In the genomic region with DNA sequence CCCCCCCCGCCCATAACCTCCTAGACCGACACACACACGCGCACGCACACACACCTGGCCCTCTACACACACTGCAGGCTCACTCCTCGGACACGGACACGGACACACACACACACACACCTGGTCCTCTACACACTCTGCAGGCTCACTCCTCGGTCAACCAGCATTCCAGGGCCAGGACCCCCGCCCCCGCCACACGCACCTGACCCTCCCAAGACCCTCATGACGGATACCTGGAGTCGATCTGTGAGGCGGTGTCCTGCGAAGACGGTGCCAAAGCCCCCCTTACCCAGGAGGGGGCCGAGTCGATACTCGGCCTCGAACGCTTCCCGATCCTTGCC, we compare ENCODE assay signal across 8 cellular contexts. TPM values are rescaled to one million over a fixed set of nuclear protein-coding genes. Genes with fewer than 3 reads are reported as not detected.
DNase-seq lines count a peak whose midpoint lies in the region; ATAC-seq, FAIRE-seq and TF ChIP-seq lines count a peak whose summit lies in the region.

No MANE protein-coding gene starts in this region.

- H3K36me3 ChIP-seq in breast epithelium: no peaks in the 10 kb centered on the region

- CTCF ChIA-PET in A549 (lab: Yijun Ruan, JAX): no interaction called here

- peak overlapping the region; percentile 92 to 95 for H3K27ac ChIP-seq in A549
- peak overlapping the region; percentile 86 for H3K27ac ChIP-seq in HL-60 (replicated peaks)
- peak overlapping the region; percentile 74 to 89 for H3K27ac ChIP-seq in breast epithelium

- peak overlapping the region; percentile 99 for H3K4me2 ChIP-seq in A549

- no peak for FAIRE-seq in A549 (lab: Jason Lieb, UNC)

- H3K4me1 ChIP-seq in A549 (peaks cover 13% of the 10 kb centered on the region), breast epithelium (no peaks in the 10 kb centered on the region), mononuclear cell (ENCODE audit: insufficient read depth, low read length) (peaks cover 70% of the 10 kb centered on the region)

- POLR2A ChIA-PET in A549 (lab: Yijun Ruan, JAX): no interaction called here

- intact Hi-C loops in breast epithelium (cut with DNase I; ENCODE audit: low total_unique reads): no loop called here

- H3K4me3 ChIP-seq in A549 (peak overlapping the region; percentile 87), HL-60 (replicated peaks; ENCODE audit: insufficient read depth, low read length) (peak overlapping the region; percentile 71), breast epithelium (peak overlapping the region; percentile 52 to 78 (median 59)), mononuclear cell (ENCODE audit: low read length) (peak overlapping the region; percentile 81)

- H3K9me3 ChIP-seq in A549 (no peaks in the 10 kb centered on the region), breast epithelium (no peaks in the 10 kb centered on the region), mononuclear cell (ENCODE audit: low read depth, low read length) (no peaks in the 10 kb centered on the region)

- DNase-seq in A549 (ENCODE audit: low read depth in 1 of 2, low spot score in 1 of 2): no peak
- no peak for DNase-seq in HL-60 (ENCODE audit: low read depth in 1 of 2, low spot score in 1 of 2)
- no peak for DNase-seq in breast epithelium (ENCODE audit: low spot score in 2 of 2)
- DNase-seq in UCSD-AML1 (lab: John Stamatoyannopoulos, UW; ENCODE audit: unreplicated experiment): no peak

- WGBS in A549 (ENCODE audit: missing lambda C conversion rate): no CpG with 5 or more reads among the region's 23 CpGs

- TF ChIP-seq EP300 in A549 (IDR thresholded peaks at IDR 0.05): no peak

- TF ChIP-seq RAD21 in A549 (conservative IDR thresholded peaks at IDR 0.05 in 1 of 2, IDR thresholded peaks at IDR 0.05 in 1 of 2): no peak

- H3K27me3 ChIP-seq in HL-60 (ENCODE audit: insufficient read depth, poor library complexity, severe bottlenecking) (no peaks in the 10 kb centered on the region), breast epithelium (peaks cover 0 to 30% of the 10 kb centered on the region in 2 donors), mononuclear cell (ENCODE audit: insufficient read depth, low read length) (no peaks in the 10 kb centered on the region)

- TF ChIP-seq POLR2A in A549 (IDR thresholded peaks at IDR 0.05; ENCODE audit: low read length) (no peak), breast epithelium (IDR thresholded peaks at IDR 0.05) (no peak)

- ATAC-seq in A549 (peak in 1 of 2 experiments; percentile 19; a peak in 5 of 6 replicates), GM21825 (IDR thresholded peaks at IDR 0.05; ENCODE audit: unreplicated experiment) (no peak), GM21619 (IDR thresholded peaks at IDR 0.05; ENCODE audit: unreplicated experiment) (no peak), HG03521 (IDR thresholded peaks at IDR 0.05; ENCODE audit: unreplicated experiment) (no peak)

- TF ChIP-seq CTCF in A549 (IDR thresholded peaks at IDR 0.05): no peak
- TF ChIP-seq CTCF in HL-60 (IDR thresholded peaks at IDR 0.05; ENCODE audit: insufficient read depth, low read length): no peak
- TF ChIP-seq CTCF in breast epithelium (IDR thresholded peaks at IDR 0.05): no peak

TF ChIP-seq in A549, 52 proteins besides CTCF, POLR2A, EP300 and RAD21:
- TF ChIP-seq, protein P1, sequence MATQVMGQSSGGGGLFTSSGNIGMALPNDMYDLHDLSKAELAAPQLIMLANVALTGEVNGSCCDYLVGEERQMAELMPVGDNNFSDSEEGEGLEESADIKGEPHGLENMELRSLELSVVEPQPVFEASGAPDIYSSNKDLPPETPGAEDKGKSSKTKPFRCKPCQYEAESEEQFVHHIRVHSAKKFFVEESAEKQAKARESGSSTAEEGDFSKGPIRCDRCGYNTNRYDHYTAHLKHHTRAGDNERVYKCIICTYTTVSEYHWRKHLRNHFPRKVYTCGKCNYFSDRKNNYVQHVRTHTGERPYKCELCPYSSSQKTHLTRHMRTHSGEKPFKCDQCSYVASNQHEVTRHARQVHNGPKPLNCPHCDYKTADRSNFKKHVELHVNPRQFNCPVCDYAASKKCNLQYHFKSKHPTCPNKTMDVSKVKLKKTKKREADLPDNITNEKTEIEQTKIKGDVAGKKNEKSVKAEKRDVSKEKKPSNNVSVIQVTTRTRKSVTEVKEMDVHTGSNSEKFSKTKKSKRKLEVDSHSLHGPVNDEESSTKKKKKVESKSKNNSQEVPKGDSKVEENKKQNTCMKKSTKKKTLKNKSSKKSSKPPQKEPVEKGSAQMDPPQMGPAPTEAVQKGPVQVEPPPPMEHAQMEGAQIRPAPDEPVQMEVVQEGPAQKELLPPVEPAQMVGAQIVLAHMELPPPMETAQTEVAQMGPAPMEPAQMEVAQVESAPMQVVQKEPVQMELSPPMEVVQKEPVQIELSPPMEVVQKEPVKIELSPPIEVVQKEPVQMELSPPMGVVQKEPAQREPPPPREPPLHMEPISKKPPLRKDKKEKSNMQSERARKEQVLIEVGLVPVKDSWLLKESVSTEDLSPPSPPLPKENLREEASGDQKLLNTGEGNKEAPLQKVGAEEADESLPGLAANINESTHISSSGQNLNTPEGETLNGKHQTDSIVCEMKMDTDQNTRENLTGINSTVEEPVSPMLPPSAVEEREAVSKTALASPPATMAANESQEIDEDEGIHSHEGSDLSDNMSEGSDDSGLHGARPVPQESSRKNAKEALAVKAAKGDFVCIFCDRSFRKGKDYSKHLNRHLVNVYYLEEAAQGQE (IDR thresholded peaks at IDR 0.05): no peak
- no peak for TF ChIP-seq NR3C1 (IDR thresholded peaks at IDR 0.05)
- no peak for TF ChIP-seq TP53 (CRISPR knock-in tag; IDR thresholded peaks at IDR 0.05)

RNA-seq across cellular contexts. Expression of a gene that starts 0.6 kb away (rescaled TPM):
- 8.2 and 8.5 TPM in 2 replicates for polyA plus RNA-seq in A549 (2011; rRNA removed)
- 10.0 and 11.2 TPM in 2 replicates for polyA plus RNA-seq in A549 (2012; cell fraction: cytosol; rRNA removed)
- polyA plus RNA-seq in A549 (2012; cell fraction: nucleus; rRNA removed): 18.2 and 21.9 TPM in 2 replicates
- polyA plus RNA-seq in A549 (2017; fragmentation: RNase III; extraction: RNeasy Plus Mini Kit Qiagen cat#74134 plus additional on column Dnase treatment): 7.9 to 8.8 TPM (median 7.9 TPM) in 3 replicates
- polyA minus RNA-seq in A549 (2011; rRNA and poly(A)+ RNA removed): 9.0 and 12.3 TPM in 2 replicates
- total RNA-seq in breast epithelium: 10 to 100 TPM in 1 of 3 donors, 1 to 10 TPM in 2; 5.8 to 20.3 (median 7.6) TPM
- total RNA-seq in mononuclear cell: 239 TPM

RNA-seq across cellular contexts. Expression of a gene that starts 6.8 kb away (rescaled TPM):
- polyA plus RNA-seq in A549 (2011; rRNA removed) (39.4 and 64.2 TPM in 2 replicates), A549 (2017; fragmentation: RNase III; extraction: RNeasy Plus Mini Kit Qiagen cat#74134 plus additional on column Dnase treatment) (42.3 to 50.2 TPM (median 49.0 TPM) in 3 replicates)
- 47.0 and 62.4 TPM in 2 replicates for polyA plus RNA-seq in A549 (2012; cell fraction: cytosol; rRNA removed)
- 71.5 and 82.6 TPM in 2 replicates for polyA plus RNA-seq in A549 (2012; cell fraction: nucleus; rRNA removed)
- 53.2 and 68.1 TPM in 2 replicates for polyA minus RNA-seq in A549 (2011; rRNA and poly(A)+ RNA removed)
- total RNA-seq in breast epithelium (10 to 100 TPM; 10.9 to 17.3 (median 16.1) TPM), mononuclear cell (8.5 TPM)

RNA-seq across cellular contexts. Expression of a gene that starts 20.5 kb away (rescaled TPM):
- 119 and 125 TPM in 2 replicates for polyA plus RNA-seq in A549 (2011; rRNA removed)
- 169 and 209 TPM in 2 replicates for polyA plus RNA-seq in A549 (2012; cell fraction: cytosol; rRNA removed)
- polyA plus RNA-seq in A549 (2012; cell fraction: nucleus; rRNA removed): 204 and 214 TPM in 2 replicates
- 140 to 158 TPM (median 147 TPM) in 3 replicates for polyA plus RNA-seq in A549 (2017; fragmentation: RNase III; extraction: RNeasy Plus Mini Kit Qiagen cat#74134 plus additional on column Dnase treatment)
- 95.1 and 139 TPM in 2 replicates for polyA minus RNA-seq in A549 (2011; rRNA and poly(A)+ RNA removed)
- 10 to 100 TPM; 56.0 to 71.4 (median 71.0) TPM for total RNA-seq in breast epithelium
- 37.6 TPM for total RNA-seq in mononuclear cell

RNA-seq across cellular contexts. Expression of a gene that starts 20.7 kb away (rescaled TPM):
- polyA plus RNA-seq in A549 (2011; rRNA removed) (68.9 and 71.8 TPM in 2 replicates), A549 (2017; fragmentation: RNase III; extraction: RNeasy Plus Mini Kit Qiagen cat#74134 plus additional on column Dnase treatment) (71.9 to 76.9 TPM (median 73.3 TPM) in 3 replicates)
- 176 and 203 TPM in 2 replicates for polyA plus RNA-seq in A549 (2012; cell fraction: cytosol; rRNA removed)
- 162 and 173 TPM in 2 replicates for polyA plus RNA-seq in A549 (2012; cell fraction: nucleus; rRNA removed)
- polyA minus RNA-seq in A549 (2011; rRNA and poly(A)+ RNA removed): 51.2 and 55.1 TPM in 2 replicates
- total RNA-seq in breast epithelium (10 to 100 TPM; 32.3 to 40.8 (median 35.4) TPM), mononuclear cell (18.3 TPM)

RNA-seq across cellular contexts. Expression of a gene that starts 39.1 kb away (rescaled TPM):
- polyA plus RNA-seq in A549 (2011; rRNA removed) (57.7 and 65.6 TPM in 2 replicates), A549 (2017; fragmentation: RNase III; extraction: RNeasy Plus Mini Kit Qiagen cat#74134 plus additional on column Dnase treatment) (42.5 to 48.2 TPM (median 45.9 TPM) in 3 replicates)
- 49.8 and 52.3 TPM in 2 replicates for polyA plus RNA-seq in A549 (2012; cell fraction: cytosol; rRNA removed)
- 94.0 and 113 TPM in 2 replicates for polyA plus RNA-seq in A549 (2012; cell fraction: nucleus; rRNA removed)
- 53.4 and 57.2 TPM in 2 replicates for polyA minus RNA-seq in A549 (2011; rRNA and poly(A)+ RNA removed)
- total RNA-seq in breast epithelium (10 to 100 TPM; 35.8 to 37.9 (median 36.1) TPM), mononuclear cell (56.1 TPM)

Comparison
In these comparisons a context has a peak if more than half of its experiments do, and no peak if none do; other contexts are left out.
1. RNA of a gene that starts 0.6 kb away (total RNA-seq): 239 TPM in mononuclear cell (single experiment); 5.8 to 20.3 TPM in breast epithelium; every median in the first group is over 10 times any median in the second.
2. Peak in every context shown above with its lines, with median percentiles within 50 percentile points of each other: H3K27ac ChIP-seq and H3K4me3 ChIP-seq.